Comparison of ENCODE assay signal across 25 cellular contexts in genomic region chr11:40746282-40746681, GRCh38.
"Had no signal": no experiment of that assay in that cellular context is flagged by ENCODE, and none has a peak within 500 bp of the region (broad histone marks: within the 10 kb centered on the region; RNA-seq: fewer than 3 reads in every experiment).

No MANE protein-coding gene starts in this region.

- H3K4me3 ChIP-seq: coronary artery, gastroesophageal sphincter, heart left ventricle, hepatocyte, left lung, lower lobe of right lung had no signal

- FAIRE-seq: colon, endometrium, frontal cortex had no signal

- H3K9me3 ChIP-seq: lower lobe of right lung had no signal

- DNase-seq: effector CD8-positive, alpha-beta T cell; effector memory CD8-positive, alpha-beta T cell; endodermal cell; erythroblast; foreskin keratinocyte; heart left ventricle; hypothalamus; immature natural killer cell; islet precursor cell; left cardiac atrium; left lung; left ventricle myocardium superior; lower lobe of right lung; mammary epithelial cell; mesendoderm; midbrain; naive thymus-derived CD4-positive, alpha-beta T cell had no signal

- H3K4me2 ChIP-seq: hepatocyte had no signal

- H3K4me1 ChIP-seq: foreskin keratinocyte, gastroesophageal sphincter, heart left ventricle, left lung, lower lobe of right lung had no signal

- H3K36me3 ChIP-seq: gastroesophageal sphincter, heart left ventricle, left lung, lower lobe of right lung had no signal

- H2AFZ ChIP-seq: hepatocyte had no signal

- H3K27ac ChIP-seq: coronary artery, epithelial cell of prostate, foreskin keratinocyte, gastroesophageal sphincter, heart left ventricle, hepatocyte, left lung, lower lobe of right lung had no signal

- H3K27me3 ChIP-seq: foreskin keratinocyte, gastroesophageal sphincter, heart left ventricle, hepatocyte, left lung had no signal

- ATAC-seq: effector memory CD8-positive, alpha-beta T cell; esophagus mucosa; foreskin keratinocyte; gastroesophageal sphincter; left cardiac atrium; left lung; left ventricle myocardium superior; naive thymus-derived CD4-positive, alpha-beta T cell had no signal

- H3K79me2 ChIP-seq: hepatocyte had no signal
